Comparison of ENCODE assay signal across 8 cellular contexts in the genomic region with DNA sequence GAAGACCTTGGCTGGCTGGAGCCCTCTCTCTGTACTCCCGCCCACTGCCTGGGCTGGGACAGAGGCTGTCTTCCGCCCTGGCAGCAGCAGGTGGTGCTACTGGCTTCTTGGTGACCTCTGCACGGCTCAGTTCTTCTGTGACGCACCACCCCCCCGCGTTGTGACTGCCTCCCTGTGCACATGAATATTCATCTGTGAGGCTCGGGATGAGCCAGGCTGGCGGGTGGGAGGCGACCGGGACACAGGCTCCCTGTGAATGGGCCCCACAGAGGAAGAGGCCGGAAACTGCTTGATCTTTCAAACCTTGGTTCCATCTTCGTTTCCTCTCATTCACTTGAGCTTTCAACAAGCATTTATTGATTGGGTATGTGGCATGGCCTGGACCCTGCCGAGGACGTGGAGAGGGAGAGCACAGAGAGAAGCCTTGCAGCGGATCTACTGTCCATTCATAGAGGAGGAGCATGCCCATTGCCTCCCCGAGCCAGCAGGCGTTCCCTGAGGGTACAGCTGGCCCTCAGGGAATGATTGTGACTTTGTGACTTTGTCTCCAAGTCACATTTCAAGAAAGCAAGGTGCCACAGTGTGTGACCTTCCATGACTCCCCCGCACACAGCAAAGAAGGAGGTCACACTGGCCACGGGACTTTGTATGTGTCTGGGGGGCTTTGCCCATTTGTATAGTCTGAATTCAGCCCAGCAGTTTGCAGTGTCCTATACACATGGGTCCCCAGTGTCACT. TPM values are rescaled to one million over a fixed set of nuclear protein-coding genes. Genes with fewer than 3 reads are reported as not detected.
DNase-seq lines count a peak whose midpoint lies in the region; ATAC-seq and TF ChIP-seq lines count a peak whose summit lies in the region.

No MANE protein-coding gene starts in this region.

- no peak for DNase-seq in CD14-positive monocyte (ENCODE audit: low spot score)
- peak; percentile 87 to 94 (median 87) for DNase-seq in heart left ventricle
- DNase-seq in activated T-helper 2 cell treated with anti-CD3 and anti-CD28 coated beads, Interferon-gamma antibody, Interleukin-2, Interleukin-4, amounts not matched to agents 10 μg/mL and 5 μg/mL and 100 μg/mL, durations not matched to agents 14 hours and 24 hours and 36 hours (ENCODE audit: low spot score): no peak

- H3K27me3 Mint-ChIP-seq in CD14-positive monocyte (ENCODE audit: low read depth in 3 of 3): peaks cover 88 to 93% (median 91%) of the 10 kb centered on the region in 3 donors
- H3K27me3 Mint-ChIP-seq in activated T-helper 2 cell treated with anti-CD3 and anti-CD28 coated beads, Interferon-gamma antibody, Interleukin-2, Interleukin-4, amounts not matched to agents 10 μg/mL and 5 μg/mL and 100 μg/mL, durations not matched to agents 14 hours and 24 hours and 36 hours (ENCODE audit: low read depth): peaks cover 3% of the 10 kb centered on the region

- ATAC-seq in HG02763 (IDR thresholded peaks at IDR 0.05; ENCODE audit: unreplicated experiment) (peak; percentile 58), heart left ventricle (peak; percentile 88 to 96 (median 94)), GM18498 (IDR thresholded peaks at IDR 0.05; ENCODE audit: unreplicated experiment) (no peak), HG03571 (IDR thresholded peaks at IDR 0.05; ENCODE audit: unreplicated experiment) (no peak)

- WGBS in heart left ventricle, 4 donors: 36 to 47% (median 42%) methylated on average over 13 to 19 of the region's 19 CpGs

- no peaks in the 10 kb centered on the region for H3K9me2 ChIP-seq in SU-DHL-6 (replicated peaks; ENCODE audit: insufficient read depth, low read length)

- TF ChIP-seq POLR2A in heart left ventricle (IDR thresholded peaks at IDR 0.05): no peak

- H4K20me1 ChIP-seq in SU-DHL-6 (ENCODE audit: low read depth, low read length): no peaks in the 10 kb centered on the region

- H2AFZ ChIP-seq in SU-DHL-6 (ENCODE audit: low read depth, low read length, severe bottlenecking) (no peak overlapping the region), parathyroid adenoma (peak overlapping the region; percentile 39)

- no peak overlapping the region for H3K9ac ChIP-seq in SU-DHL-6 (ENCODE audit: low read length)
- H3K9ac ChIP-seq in parathyroid adenoma: no peak overlapping the region

- H3K36me3 Mint-ChIP-seq in CD14-positive monocyte: peaks cover 5 to 19% of the 10 kb centered on the region in 2 donors
- no peaks in the 10 kb centered on the region for H3K36me3 Mint-ChIP-seq in activated T-helper 2 cell treated with anti-CD3 and anti-CD28 coated beads, Interferon-gamma antibody, Interleukin-2, Interleukin-4, amounts not matched to agents 10 μg/mL and 5 μg/mL and 100 μg/mL, durations not matched to agents 14 hours and 24 hours and 36 hours (ENCODE audit: low read depth)

- peaks cover 0 to 65% (median 26%) of the 10 kb centered on the region in 12 donors for H3K4me1 ChIP-seq in heart left ventricle
- peaks cover 26% of the 10 kb centered on the region for H3K4me1 ChIP-seq in parathyroid adenoma

- H3K9me3 ChIP-seq in SU-DHL-6 (ENCODE audit: insufficient read depth, low read length) (no peaks in the 10 kb centered on the region), heart left ventricle (no peaks in the 10 kb centered on the region), parathyroid adenoma (ENCODE audit: control insufficient read depth, low read length) (no peaks in the 10 kb centered on the region)

- intact Hi-C loops in CD14-positive monocyte (cut with micrococcal nuclease): no loop called here
- intact Hi-C loops in heart left ventricle (cut with DNase I): loop anchor here in 1 of 10 donors (1.0 kb wide), 1 partner anchor 21 kb away; no protein-coding TSS in a partner anchor
- intact Hi-C loops in activated T-helper 2 cell treated with anti-CD3 and anti-CD28 coated beads, Interferon-gamma antibody, Interleukin-2, Interleukin-4, amounts not matched to agents 10 μg/mL and 5 μg/mL and 100 μg/mL, durations not matched to agents 14 hours and 24 hours and 36 hours (cut with micrococcal nuclease): no loop called here

- H3K4me1 Mint-ChIP-seq in CD14-positive monocyte: peaks cover 10% of the 10 kb centered on the region
- peaks cover 4% of the 10 kb centered on the region for H3K4me1 Mint-ChIP-seq in activated T-helper 2 cell treated with anti-CD3 and anti-CD28 coated beads, Interferon-gamma antibody, Interleukin-2, Interleukin-4, amounts not matched to agents 10 μg/mL and 5 μg/mL and 100 μg/mL, durations not matched to agents 14 hours and 24 hours and 36 hours (ENCODE audit: low read depth)

- H3K9me3 Mint-ChIP-seq in CD14-positive monocyte: peaks cover 0 to 2% (median 0%) of the 10 kb centered on the region in 7 donors
- no peaks in the 10 kb centered on the region for H3K9me3 Mint-ChIP-seq in activated T-helper 2 cell treated with anti-CD3 and anti-CD28 coated beads, Interferon-gamma antibody, Interleukin-2, Interleukin-4, amounts not matched to agents 10 μg/mL and 5 μg/mL and 100 μg/mL, durations not matched to agents 14 hours and 24 hours and 36 hours

- TF ChIP-seq CTCF in CD14-positive monocyte (IDR thresholded peaks at IDR 0.05) (peak; percentile 12), SU-DHL-6 (IDR thresholded peaks at IDR 0.05; ENCODE audit: insufficient read depth, low read length, poor library complexity, severe bottlenecking) (peak; percentile 42), heart left ventricle (IDR thresholded peaks at IDR 0.05) (peak in 11 of 12 donors; percentile 12 to 64 (median 43)), parathyroid adenoma (IDR thresholded peaks at IDR 0.05) (peak; percentile 60)

- peak overlapping the region in 1 of 2 donors; percentile 77 for H3K4me3 Mint-ChIP-seq in CD14-positive monocyte
- H3K4me3 Mint-ChIP-seq in activated T-helper 2 cell treated with anti-CD3 and anti-CD28 coated beads, Interferon-gamma antibody, Interleukin-2, Interleukin-4, amounts not matched to agents 10 μg/mL and 5 μg/mL and 100 μg/mL, durations not matched to agents 14 hours and 24 hours and 36 hours (ENCODE audit: low read depth): no peak overlapping the region

- no peaks in the 10 kb centered on the region for H3K79me2 ChIP-seq in SU-DHL-6 (ENCODE audit: insufficient read depth, low read length)
- H3K79me2 ChIP-seq in parathyroid adenoma: peaks cover 2% of the 10 kb centered on the region

- H3K36me3 ChIP-seq in SU-DHL-6 (ENCODE audit: low read length): no peaks in the 10 kb centered on the region
- peaks cover 0 to 53% (median 24%) of the 10 kb centered on the region in 9 donors for H3K36me3 ChIP-seq in heart left ventricle
- no peaks in the 10 kb centered on the region for H3K36me3 ChIP-seq in parathyroid adenoma (ENCODE audit: control insufficient read depth, insufficient read depth, low read length)

- no peak overlapping the region for H3K27ac Mint-ChIP-seq in CD14-positive monocyte
- no peak overlapping the region for H3K27ac Mint-ChIP-seq in activated T-helper 2 cell treated with anti-CD3 and anti-CD28 coated beads, Interferon-gamma antibody, Interleukin-2, Interleukin-4, amounts not matched to agents 10 μg/mL and 5 μg/mL and 100 μg/mL, durations not matched to agents 14 hours and 24 hours and 36 hours

- H3K27me3 ChIP-seq in SU-DHL-6 (ENCODE audit: low read length) (no peaks in the 10 kb centered on the region), heart left ventricle (peaks cover 0 to 28% (median 0%) of the 10 kb centered on the region in 9 donors), parathyroid adenoma (ENCODE audit: control insufficient read depth, insufficient read depth, low read length) (no peaks in the 10 kb centered on the region)

- no peaks in the 10 kb centered on the region for H3F3A ChIP-seq in SU-DHL-6 (ENCODE audit: insufficient read depth)

- H3K27ac ChIP-seq in SU-DHL-6 (ENCODE audit: low read depth, low read length): no peak overlapping the region
- peak overlapping the region in 11 of 12 donors; percentile 27 to 73 (median 51) for H3K27ac ChIP-seq in heart left ventricle
- H3K27ac ChIP-seq in parathyroid adenoma: peak overlapping the region; percentile 84

- H3K4me3 ChIP-seq in SU-DHL-6 (ENCODE audit: insufficient read depth, low read length, poor library complexity, severe bottlenecking) (no peak overlapping the region), heart left ventricle (no peak overlapping the region), parathyroid adenoma (ENCODE audit: low read depth, low read length) (no peak overlapping the region)

- H3K4me2 ChIP-seq in SU-DHL-6 (ENCODE audit: low read depth, low read length, poor library complexity, severe bottlenecking): peak overlapping the region; percentile 31
- peak overlapping the region; percentile 14 for H3K4me2 ChIP-seq in parathyroid adenoma (ENCODE audit: low read length)

RNA-seq across cellular contexts. Expression of a gene that starts 45.0 kb away (rescaled TPM):
- polyA plus RNA-seq in CD14-positive monocyte (not detected), heart left ventricle (10 to 100 TPM in 1 of 2 donors, 1 to 10 TPM in 1; 9.1 to 10.7 TPM)
- total RNA-seq in heart left ventricle: 10 to 100 TPM in 5 of 9 donors, 1 to 10 TPM in 4; 5.6 to 27.9 (median 10.8) TPM
- 6.7 TPM in 2 replicates for total RNA-seq in activated T-helper 2 cell treated with anti-CD3 and anti-CD28 coated beads, Interferon-gamma antibody, Interleukin-2, Interleukin-4, amounts not matched to agents 10 μg/mL and 5 μg/mL and 100 μg/mL, durations not matched to agents 14 hours and 24 hours and 36 hours

Comparison
In these comparisons a context has a peak if more than half of its experiments do, and no peak if none do; other contexts are left out.
1. DNase-seq: peak in heart left ventricle (5 of 5); none in CD14-positive monocyte (single experiment) and activated T-helper 2 cell treated with anti-CD3 and anti-CD28 coated beads, Interferon-gamma antibody, Interleukin-2, Interleukin-4, amounts not matched to agents 10 μg/mL and 5 μg/mL and 100 μg/mL, durations not matched to agents 14 hours and 24 hours and 36 hours (single experiment).
2. ATAC-seq: peak in HG02763 (single experiment) and heart left ventricle (4 of 4); none in GM18498 (single experiment) and HG03571 (single experiment).
3. Peak in every context shown above with its lines, with median percentiles within 50 percentile points of each other: CTCF ChIP-seq.